Comparison of ENCODE assay signal across 16 cellular contexts in the genomic region with DNA sequence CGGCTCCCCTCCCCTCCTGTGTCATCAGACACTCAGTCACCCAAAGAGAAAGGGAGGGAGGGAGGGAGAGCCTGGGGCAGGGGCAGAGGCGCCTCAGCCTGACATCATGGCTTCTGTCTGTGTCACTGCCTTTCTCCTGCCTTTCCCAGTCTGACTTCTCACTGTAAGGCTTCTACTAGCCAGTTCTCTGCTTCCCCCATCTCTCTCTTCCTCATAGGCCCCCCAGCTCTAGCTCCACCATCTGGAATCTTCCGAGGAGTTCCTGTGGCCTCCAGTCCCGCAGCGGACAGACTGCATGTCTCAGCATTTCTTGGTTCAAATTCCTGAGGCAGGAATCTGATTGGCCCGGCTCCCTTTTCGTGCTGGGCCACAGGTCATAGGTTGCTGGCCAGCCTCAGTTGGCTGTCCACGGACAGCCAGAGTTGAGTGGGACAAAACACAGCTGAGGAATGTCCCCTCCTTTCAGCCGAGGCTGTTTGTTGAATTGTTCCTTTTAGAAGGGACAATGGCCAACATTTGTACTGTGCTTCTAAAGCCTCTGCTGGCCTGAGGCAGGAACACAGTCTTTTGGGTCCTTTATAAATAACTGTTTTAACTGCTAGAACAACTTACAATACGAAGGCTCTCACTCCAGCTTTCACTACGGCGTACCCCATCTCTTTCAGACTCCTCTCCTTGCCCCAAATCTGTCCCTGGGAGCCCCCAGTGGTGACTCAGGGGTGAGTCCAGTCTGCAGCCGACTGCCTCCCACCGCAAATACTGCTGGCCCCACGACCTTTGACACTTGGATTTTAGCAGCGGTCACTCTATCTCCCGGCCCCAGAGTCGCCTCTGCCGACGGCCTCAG. TPM values are rescaled to one million over a fixed set of nuclear protein-coding genes. Genes with fewer than 3 reads are reported as not detected.
DNase-seq lines count a peak whose midpoint lies in the region; ATAC-seq and TF ChIP-seq lines count a peak whose summit lies in the region.
"Had no signal": no experiment of that assay in that cellular context is flagged by ENCODE, and none has a peak within 500 bp of the region (broad histone marks: within the 10 kb centered on the region; RNA-seq: fewer than 3 reads in every experiment).

No MANE protein-coding gene starts in this region.

- H3K4me1 Mint-ChIP-seq in activated CD4-positive, alpha-beta T cell treated with anti-CD3 and anti-CD28 coated beads, Interleukin-2, amount 10 ng/mL, durations not matched to agents 7 days and 5 days = no peaks in the 10 kb centered on the region
- no peaks in the 10 kb centered on the region for H3K4me1 Mint-ChIP-seq in activated CD4-positive, alpha-beta T cell treated with anti-CD3 and anti-CD28 coated beads, Interleukin-2, amount 10 ng/mL, durations not matched to agents 24 days and 14 days

- H3K4me3 Mint-ChIP-seq in activated CD4-positive, alpha-beta T cell treated with anti-CD3 and anti-CD28 coated beads, Interleukin-2, amount 10 ng/mL, durations not matched to agents 7 days and 5 days = no peak overlapping the region
- H3K4me3 Mint-ChIP-seq in activated CD4-positive, alpha-beta T cell treated with anti-CD3 and anti-CD28 coated beads, Interleukin-2, amount 10 ng/mL, durations not matched to agents 24 days and 14 days = no peak overlapping the region
- H3K4me3 Mint-ChIP-seq: activated CD8-positive, alpha-beta memory T cell treated with anti-CD3 and anti-CD28 coated beads, Interleukin-2, amount 10 ng/mL, durations not matched to agents 7 days and 5 days; activated naive CD8-positive, alpha-beta T cell treated with anti-CD3 and anti-CD28 coated beads, Interleukin-2, amount 50 U/mL, for 24 hours had no signal

- ATAC-seq in esophagus mucosa = peak; percentile 48
- ATAC-seq: activated CD8-positive, alpha-beta memory T cell treated with anti-CD3 and anti-CD28 coated beads, Interleukin-2, amount 10 ng/mL, durations not matched to agents 7 days and 5 days; activated naive CD8-positive, alpha-beta T cell treated with anti-CD3 and anti-CD28 coated beads, Interleukin-2, amount 50 U/mL, for 24 hours had no signal

- H3K36me3 ChIP-seq in mesodermal cell (ENCODE audit: control insufficient read depth, insufficient read depth, low read length) (no peaks in the 10 kb centered on the region), tibial nerve (no peaks in the 10 kb centered on the region)

- WGBS in mesodermal cell (ENCODE audit: insufficient coverage in 2 of 2), 2 experiments = 65 to 71% methylated on average over 18 to 19 of the region's 20 CpGs
- 23 to 34% methylated on average over 20 of the region's 20 CpGs for WGBS in tibial nerve, 2 donors

- H3K27me3 ChIP-seq in tibial nerve = no peaks in the 10 kb centered on the region

- H3K9me3 Mint-ChIP-seq in activated CD4-positive, alpha-beta T cell treated with anti-CD3 and anti-CD28 coated beads, Interleukin-2, amount 10 ng/mL, durations not matched to agents 7 days and 5 days = no peaks in the 10 kb centered on the region
- no peaks in the 10 kb centered on the region for H3K9me3 Mint-ChIP-seq in activated CD4-positive, alpha-beta T cell treated with anti-CD3 and anti-CD28 coated beads, Interleukin-2, amount 10 ng/mL, durations not matched to agents 24 days and 14 days
- H3K9me3 Mint-ChIP-seq: activated naive CD8-positive, alpha-beta T cell treated with anti-CD3 and anti-CD28 coated beads, Interleukin-2, amount 50 U/mL, for 24 hours had no signal

- no peak for TF ChIP-seq POLR2A in tibial nerve (IDR thresholded peaks at IDR 0.05)

- H3K27me3 Mint-ChIP-seq in activated CD4-positive, alpha-beta T cell treated with anti-CD3 and anti-CD28 coated beads, Interleukin-2, amount 10 ng/mL, durations not matched to agents 7 days and 5 days = no peaks in the 10 kb centered on the region
- no peaks in the 10 kb centered on the region for H3K27me3 Mint-ChIP-seq in activated CD4-positive, alpha-beta T cell treated with anti-CD3 and anti-CD28 coated beads, Interleukin-2, amount 10 ng/mL, durations not matched to agents 24 days and 14 days
- H3K27me3 Mint-ChIP-seq: activated CD8-positive, alpha-beta memory T cell treated with anti-CD3 and anti-CD28 coated beads, Interleukin-2, amount 10 ng/mL, durations not matched to agents 7 days and 5 days had no signal

- TF ChIP-seq EP300 in tibial nerve (IDR thresholded peaks at IDR 0.05) = peak in 1 of 2 donors; percentile 69

- no peaks in the 10 kb centered on the region for H3K36me3 Mint-ChIP-seq in activated CD4-positive, alpha-beta T cell treated with anti-CD3 and anti-CD28 coated beads, Interleukin-2, amount 10 ng/mL, durations not matched to agents 7 days and 5 days (ENCODE audit: low read depth)
- H3K36me3 Mint-ChIP-seq in activated CD4-positive, alpha-beta T cell treated with anti-CD3 and anti-CD28 coated beads, Interleukin-2, amount 10 ng/mL, durations not matched to agents 24 days and 14 days (ENCODE audit: low read depth) = no peaks in the 10 kb centered on the region
- H3K36me3 Mint-ChIP-seq: activated CD8-positive, alpha-beta memory T cell treated with anti-CD3 and anti-CD28 coated beads, Interleukin-2, amount 10 ng/mL, durations not matched to agents 7 days and 5 days had no signal

- DNase-seq in activated CD4-positive, alpha-beta T cell treated with anti-CD3 and anti-CD28 coated beads, Interleukin-2, amount 10 ng/mL, durations not matched to agents 7 days and 5 days = no peak
- no peak for DNase-seq in activated CD4-positive, alpha-beta T cell treated with anti-CD3 and anti-CD28 coated beads, Interleukin-2, amount 10 ng/mL, durations not matched to agents 24 days and 14 days
- no peak for DNase-seq in tibial nerve (ENCODE audit: low spot score in 2 of 2)
- no peak for DNase-seq in HuH-7.5 (ENCODE audit: low spot score)
- no peak for DNase-seq in HEK293T (ENCODE audit: extremely low spot score)
- no peak for DNase-seq in NK-92 treated with Interleukin-12 subunit alpha and Interleukin-12 subunit beta, amount 100 ng/mL, for 24 hours (lab: John Stamatoyannopoulos, UW)
- DNase-seq: activated CD8-positive, alpha-beta memory T cell treated with anti-CD3 and anti-CD28 coated beads, Interleukin-2, amount 10 ng/mL, durations not matched to agents 7 days and 5 days; activated naive CD8-positive, alpha-beta T cell treated with anti-CD3 and anti-CD28 coated beads, Interleukin-2, amount 50 U/mL, for 24 hours; KG1; NCI-H1930; stimulated activated CD4-positive, alpha-beta T cell treated with anti-CD3 and anti-CD28 coated beads, Interleukin-2, amount 100 ng/mL, for 48 hours had no signal

- H3K4me3 ChIP-seq in mesodermal cell (ENCODE audit: extremely low read depth, insufficient read depth, low read length, poor library complexity, severe bottlenecking) (no peak overlapping the region), tibial nerve (no peak overlapping the region)

- peak overlapping the region; percentile 64 for H3K27ac ChIP-seq in mesodermal cell (ENCODE audit: low read depth, low read length, severe bottlenecking)
- peak overlapping the region; percentile 68 to 92 (median 81) for H3K27ac ChIP-seq in tibial nerve
- H3K27ac ChIP-seq: 22Rv1 had no signal

- H3K4me1 ChIP-seq in mesodermal cell (ENCODE audit: control insufficient read depth, insufficient read depth, low read length, poor library complexity, severe bottlenecking) (peaks cover 12% of the 10 kb centered on the region), tibial nerve (peaks cover 4 to 30% (median 18%) of the 10 kb centered on the region in 4 donors)

- intact Hi-C loops in activated CD4-positive, alpha-beta T cell treated with anti-CD3 and anti-CD28 coated beads, Interleukin-2, amount 10 ng/mL, durations not matched to agents 24 days and 14 days (cut with micrococcal nuclease) = no loop called here

- POLR2A ChIA-PET in activated CD4-positive, alpha-beta T cell treated with anti-CD3 and anti-CD28 coated beads, Interleukin-2, amount 10 ng/mL, durations not matched to agents 7 days and 5 days (lab: Charles Lee) = no interaction called here
- POLR2A ChIA-PET in HEK293T (lab: Yijun Ruan, JAX) = no interaction called here

- CTCF ChIA-PET in activated CD4-positive, alpha-beta T cell treated with anti-CD3 and anti-CD28 coated beads, Interleukin-2, amount 10 ng/mL, durations not matched to agents 7 days and 5 days (lab: Charles Lee) = no interaction called here
- CTCF ChIA-PET in HEK293T (lab: Yijun Ruan, JAX) = interaction anchor here (1.1 kb wide), 1 partner anchor 15 kb away, joined by 3 read pairs; no protein-coding TSS in a partner anchor

- H3K27ac Mint-ChIP-seq in activated CD4-positive, alpha-beta T cell treated with anti-CD3 and anti-CD28 coated beads, Interleukin-2, amount 10 ng/mL, durations not matched to agents 7 days and 5 days = peak overlapping the region; percentile 56
- no peak overlapping the region for H3K27ac Mint-ChIP-seq in activated CD4-positive, alpha-beta T cell treated with anti-CD3 and anti-CD28 coated beads, Interleukin-2, amount 10 ng/mL, durations not matched to agents 24 days and 14 days
- H3K27ac Mint-ChIP-seq: activated CD8-positive, alpha-beta memory T cell treated with anti-CD3 and anti-CD28 coated beads, Interleukin-2, amount 10 ng/mL, durations not matched to agents 7 days and 5 days; activated naive CD8-positive, alpha-beta T cell treated with anti-CD3 and anti-CD28 coated beads, Interleukin-2, amount 50 U/mL, for 24 hours had no signal

- H3K9me3 ChIP-seq in mesodermal cell (ENCODE audit: control insufficient read depth, low read length) (no peaks in the 10 kb centered on the region), tibial nerve (no peaks in the 10 kb centered on the region)

- peak in 4 of 5 experiments; percentile 27 to 53 (median 39) for TF ChIP-seq CTCF in tibial nerve (IDR thresholded peaks at IDR 0.05)

TF ChIP-seq in HEK293T, 16 proteins besides CTCF, POLR2A, EP300 and RAD21 (continues in another document):
- no peak for TF ChIP-seq NFRKB (IDR thresholded peaks at IDR 0.05)
- TF ChIP-seq, protein P1, sequence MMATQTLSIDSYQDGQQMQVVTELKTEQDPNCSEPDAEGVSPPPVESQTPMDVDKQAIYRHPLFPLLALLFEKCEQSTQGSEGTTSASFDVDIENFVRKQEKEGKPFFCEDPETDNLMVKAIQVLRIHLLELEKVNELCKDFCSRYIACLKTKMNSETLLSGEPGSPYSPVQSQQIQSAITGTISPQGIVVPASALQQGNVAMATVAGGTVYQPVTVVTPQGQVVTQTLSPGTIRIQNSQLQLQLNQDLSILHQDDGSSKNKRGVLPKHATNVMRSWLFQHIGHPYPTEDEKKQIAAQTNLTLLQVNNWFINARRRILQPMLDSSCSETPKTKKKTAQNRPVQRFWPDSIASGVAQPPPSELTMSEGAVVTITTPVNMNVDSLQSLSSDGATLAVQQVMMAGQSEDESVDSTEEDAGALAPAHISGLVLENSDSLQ (IDR thresholded peaks at IDR 0.05) = no peak
- TF ChIP-seq ARNT (IDR thresholded peaks at IDR 0.05) = no peak
- TF ChIP-seq FOXA1 (IDR thresholded peaks at IDR 0.05) = no peak
- no peak for TF ChIP-seq SUZ12 (IDR thresholded peaks at IDR 0.05)
- TF ChIP-seq L3MBTL2 (conservative IDR thresholded peaks at IDR 0.05) = no peak

RNA-seq across cellular contexts. Expression of a gene that starts 18.8 kb away (rescaled TPM):
- not detected for total RNA-seq in activated CD4-positive, alpha-beta T cell treated with anti-CD3 and anti-CD28 coated beads, Interleukin-2, amount 10 ng/mL, durations not matched to agents 7 days and 5 days
- not detected in 2 replicates for total RNA-seq in activated CD4-positive, alpha-beta T cell treated with anti-CD3 and anti-CD28 coated beads, Interleukin-2, amount 10 ng/mL, durations not matched to agents 24 days and 14 days
- not detected for total RNA-seq in esophagus mucosa
- 1.7 TPM for polyA plus RNA-seq in mesodermal cell (2013, experiment 1 of 2)
- polyA plus RNA-seq in mesodermal cell (2013, experiment 2 of 2) = 1.7 TPM
- 10 to 100 TPM; 28.5 to 48.2 (median 45.7) TPM for total RNA-seq in tibial nerve
- total RNA-seq: activated CD8-positive, alpha-beta memory T cell treated with anti-CD3 and anti-CD28 coated beads, Interleukin-2, amount 10 ng/mL, durations not matched to agents 7 days and 5 days; H4; T-helper 2 cell treated with Interferon-gamma antibody and Interleukin-4, amounts not matched to agents 100 ng/mL and 5 ng/mL, for 36 hours had no signal

Comparison
In these comparisons a context has a peak if more than half of its experiments do, and no peak if none do; other contexts are left out.
1. RNA of a gene that starts 18.8 kb away (total RNA-seq): 28.5 to 48.2 TPM in tibial nerve; not detected in activated CD4-positive, alpha-beta T cell treated with anti-CD3 and anti-CD28 coated beads, Interleukin-2, amount 10 ng/mL, durations not matched to agents 7 days and 5 days, not detected in activated CD4-positive, alpha-beta T cell treated with anti-CD3 and anti-CD28 coated beads, Interleukin-2, amount 10 ng/mL, durations not matched to agents 24 days and 14 days and not detected in esophagus mucosa (single experiment); every median in the first group is over 10 times any median in the second.